ENCODE assay signal across 1 cellular context in genomic region chr5:103362211-103362610, GRCh38.
TF ChIP-seq lines count a peak whose summit lies in the region.

No MANE protein-coding gene starts in this region.

TF ChIP-seq in IMR-90, 13 proteins besides CTCF, POLR2A, EP300 and RAD21 (continued from another document):
- TF ChIP-seq, protein P1, sequence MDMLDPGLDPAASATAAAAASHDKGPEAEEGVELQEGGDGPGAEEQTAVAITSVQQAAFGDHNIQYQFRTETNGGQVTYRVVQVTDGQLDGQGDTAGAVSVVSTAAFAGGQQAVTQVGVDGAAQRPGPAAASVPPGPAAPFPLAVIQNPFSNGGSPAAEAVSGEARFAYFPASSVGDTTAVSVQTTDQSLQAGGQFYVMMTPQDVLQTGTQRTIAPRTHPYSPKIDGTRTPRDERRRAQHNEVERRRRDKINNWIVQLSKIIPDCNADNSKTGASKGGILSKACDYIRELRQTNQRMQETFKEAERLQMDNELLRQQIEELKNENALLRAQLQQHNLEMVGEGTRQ (IDR thresholded peaks at IDR 0.05; ENCODE audit: low read depth, low read length) = no peak
